ENCODE assay signal across 7 cellular contexts in genomic region chr19:1355258-1355973, GRCh38. TPM values are rescaled to one million over a fixed set of nuclear protein-coding genes. Genes with fewer than 3 reads are reported as not detected.
A peak's percentile ranks its signal among the peaks of the same experiment; 100 is the strongest.
DNase-seq lines count a peak whose midpoint lies in the region; ATAC-seq and TF ChIP-seq lines count a peak whose summit lies in the region.

No MANE protein-coding gene starts in this region.

- DNase-seq in GM13976 (ENCODE audit: low spot score) (peak; percentile 50), RPMI7951 (ENCODE audit: low read depth) (peak; percentile 20), naive B cell (no peak), SW 1271 (lab: John Stamatoyannopoulos, UW) (no peak)
- no peak for DNase-seq in effector memory CD8-positive, alpha-beta T cell

- no peak for TF ChIP-seq CTCF in GM13976 (IDR thresholded peaks at IDR 0.05; ENCODE audit: borderline replicate concordance, control extremely low read depth, extremely low read depth, insufficient read depth, missing control alignments)

- ATAC-seq in effector memory CD8-positive, alpha-beta T cell (replicated peaks), result no peak
- ATAC-seq in naive B cell (ENCODE audit: low read depth in 2 of 2) (no peak), GM18907 (IDR thresholded peaks at IDR 0.05; ENCODE audit: unreplicated experiment) (no peak), HG03521 (IDR thresholded peaks at IDR 0.05; ENCODE audit: unreplicated experiment) (no peak)

- H3K9me3 Mint-ChIP-seq in effector memory CD8-positive, alpha-beta T cell, result no peaks in the 10 kb centered on the region
- no peaks in the 10 kb centered on the region for H3K9me3 Mint-ChIP-seq in naive B cell

- H3K36me3 Mint-ChIP-seq in effector memory CD8-positive, alpha-beta T cell (ENCODE audit: insufficient read depth), result peaks cover 8% of the 10 kb centered on the region
- peaks cover 12 to 23% of the 10 kb centered on the region in 2 donors for H3K36me3 Mint-ChIP-seq in naive B cell

- H3K27ac Mint-ChIP-seq in effector memory CD8-positive, alpha-beta T cell, result peak overlapping the region; percentile 71 to 87
- peak overlapping the region in 5 of 6 donors; percentile 12 to 88 (median 86) for H3K27ac Mint-ChIP-seq in naive B cell

- in situ Hi-C loops in GM13976 (cut with MboI; ENCODE audit: low sequenced_read_pairs, unreplicated experiment), result no loop called here

- no peaks in the 10 kb centered on the region for H3K27me3 Mint-ChIP-seq in effector memory CD8-positive, alpha-beta T cell
- H3K27me3 Mint-ChIP-seq in naive B cell, result no peaks in the 10 kb centered on the region

- peak overlapping the region; percentile 87 to 94 for H3K4me3 Mint-ChIP-seq in effector memory CD8-positive, alpha-beta T cell
- H3K4me3 Mint-ChIP-seq in naive B cell, result peak overlapping the region; percentile 86 to 96 (median 90)

- peaks cover 6 to 11% of the 10 kb centered on the region in 2 donors for H3K4me1 Mint-ChIP-seq in effector memory CD8-positive, alpha-beta T cell (ENCODE audit: low read depth in 2 of 2)
- peaks cover 13 to 16% (median 14%) of the 10 kb centered on the region in 3 donors for H3K4me1 Mint-ChIP-seq in naive B cell

RNA-seq across cellular contexts. Expression of gene NDUFS7, which starts 28.3 kb away (rescaled TPM):
- 99.1 and 139 TPM in 2 replicates for total RNA-seq in RPMI7951 (2014; rRNA removed; shearing (Covaris generic))
- 100 to 1,000 TPM; 201 to 230 (median 209) TPM for polyA plus RNA-seq in naive B cell (ENCODE audit: low read depth in 6 of 6)

RNA-seq across cellular contexts. Expression of gene GAMT, which starts 45.9 kb away (rescaled TPM):
- 15.3 and 24.9 TPM in 2 replicates for total RNA-seq in RPMI7951 (2014; rRNA removed; shearing (Covaris generic))
- polyA plus RNA-seq in naive B cell (ENCODE audit: low read depth in 6 of 6), result 10 to 100 TPM; 14.4 to 24.6 (median 15.7) TPM

RNA-seq across cellular contexts. Expression of gene DAZAP1, which starts 52.0 kb away (rescaled TPM):
- total RNA-seq in RPMI7951 (2014; rRNA removed; shearing (Covaris generic)), result 43.9 and 88.3 TPM in 2 replicates
- 1 to 10 TPM; 3.6 to 7.5 (median 6.2) TPM for polyA plus RNA-seq in naive B cell (ENCODE audit: low read depth in 6 of 6)

Comparison
In these comparisons a context has a peak if more than half of its experiments do, and no peak if none do; other contexts are left out.
1. DNase-seq: peak in GM13976 (single experiment) and RPMI7951 (single experiment); none in effector memory CD8-positive, alpha-beta T cell (0 of 3), naive B cell (single experiment) and SW 1271 (0 of 2).